9 cellular contexts compared by ENCODE assay signal in the genomic region with DNA sequence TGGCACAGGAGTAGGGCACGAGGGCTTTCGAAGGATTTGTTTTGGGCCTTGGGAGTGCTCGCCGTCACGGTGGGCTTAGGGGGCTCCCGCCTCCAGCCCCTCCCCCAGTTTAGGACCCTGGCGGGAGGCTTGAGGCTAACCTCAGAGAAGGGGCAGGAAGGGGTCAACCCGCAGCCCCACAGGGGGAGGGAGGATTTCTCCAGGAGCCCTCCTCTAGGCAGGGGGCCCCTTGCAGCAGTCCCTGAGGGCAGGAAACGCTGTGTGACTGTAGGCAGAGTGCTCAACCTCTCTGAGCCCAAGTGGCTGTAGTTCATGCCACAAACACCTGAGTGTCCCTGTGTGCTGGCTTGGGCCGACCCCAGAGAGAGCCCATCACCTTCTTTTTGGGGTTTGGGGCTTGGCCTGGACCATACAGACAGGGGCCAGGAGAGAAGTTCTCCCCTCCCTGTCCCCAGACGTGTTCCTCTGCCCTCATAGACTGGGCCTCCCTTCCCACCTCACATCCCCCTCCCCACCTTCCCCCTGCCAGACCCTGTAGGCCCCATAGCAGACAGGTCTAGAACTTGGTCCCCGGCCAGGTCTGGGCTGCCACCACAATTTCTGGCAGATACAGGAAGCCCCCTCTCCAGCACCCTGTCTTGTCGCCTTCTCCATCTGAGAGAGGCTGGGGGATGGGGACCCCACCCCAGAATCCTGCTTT. TPM values are rescaled to one million over a fixed set of nuclear protein-coding genes. Genes with fewer than 3 reads are reported as not detected.
DNase-seq lines count a peak whose midpoint lies in the region; ATAC-seq and TF ChIP-seq lines count a peak whose summit lies in the region.
"Had no signal": no experiment of that assay in that cellular context is flagged by ENCODE, and none has a peak within 500 bp of the region (broad histone marks: within the 10 kb centered on the region; RNA-seq: fewer than 3 reads in every experiment).

No MANE protein-coding gene starts in this region.

- WGBS in tibial nerve, 2 donors, result 43 to 51% methylated on average over 13 of the region's 13 CpGs

- H3K4me3 Mint-ChIP-seq in activated naive CD4-positive, alpha-beta T cell treated with anti-CD3 and anti-CD28 coated beads for 36 hours, result peak overlapping the region; percentile 21
- H3K4me3 Mint-ChIP-seq in activated T-cell treated with anti-CD3 and anti-CD28 coated beads, Interleukin-2, amount 50 U/mL, for 72 hours, result peak overlapping the region; percentile 25 to 65

- no peak overlapping the region for H3K27ac Mint-ChIP-seq in activated naive CD4-positive, alpha-beta T cell treated with anti-CD3 and anti-CD28 coated beads for 36 hours
- no peak overlapping the region for H3K27ac Mint-ChIP-seq in activated T-cell treated with anti-CD3 and anti-CD28 coated beads, Interleukin-2, amount 50 U/mL, for 72 hours

- no peaks in the 10 kb centered on the region for H3K9me3 ChIP-seq in left lung
- no peaks in the 10 kb centered on the region for H3K9me3 ChIP-seq in tibial nerve

- CTCF ChIA-PET in activated naive CD4-positive, alpha-beta T cell treated with anti-CD3 and anti-CD28 coated beads for 36 hours (lab: Charles Lee), result interaction anchor here (0.6 kb wide), 1 partner anchor 745 kb away, joined by 3 read pairs; no protein-coding TSS in a partner anchor

- peaks cover 15 to 49% of the 10 kb centered on the region in 2 donors for H3K4me1 ChIP-seq in left lung
- peaks cover 0 to 77% (median 41%) of the 10 kb centered on the region in 4 donors for H3K4me1 ChIP-seq in tibial nerve

- H3K27me3 ChIP-seq in left lung, result peaks cover 0 to 37% of the 10 kb centered on the region in 2 donors
- H3K27me3 ChIP-seq in tibial nerve, result no peaks in the 10 kb centered on the region

- H3K27ac ChIP-seq in left lung (peak overlapping the region; percentile 48 to 70), tibial nerve (peak overlapping the region; percentile 26 to 95 (median 86))

- intact Hi-C loops in activated naive CD4-positive, alpha-beta T cell treated with anti-CD3 and anti-CD28 coated beads for 36 hours (cut with micrococcal nuclease), result no loop called here
- intact Hi-C loops in left lung (cut with DNase I), result no loop called here

- ATAC-seq in activated T-cell treated with anti-CD3 and anti-CD28 coated beads, Interleukin-2, amount 50 U/mL, for 72 hours (replicated peaks in 1 of 2), result no peak
- ATAC-seq in left lung (no peak), GM21360 (IDR thresholded peaks at IDR 0.05; ENCODE audit: unreplicated experiment) (no peak)

- H3K4me1 Mint-ChIP-seq in activated naive CD4-positive, alpha-beta T cell treated with anti-CD3 and anti-CD28 coated beads for 36 hours (ENCODE audit: low read depth), result peaks cover 23% of the 10 kb centered on the region
- H3K4me1 Mint-ChIP-seq in activated T-cell treated with anti-CD3 and anti-CD28 coated beads, Interleukin-2, amount 50 U/mL, for 72 hours (ENCODE audit: low read depth), result peaks cover 19% of the 10 kb centered on the region

- H3K36me3 Mint-ChIP-seq in activated naive CD4-positive, alpha-beta T cell treated with anti-CD3 and anti-CD28 coated beads for 36 hours (ENCODE audit: low read depth), result peaks cover 2% of the 10 kb centered on the region
- peaks cover 0 to 2% of the 10 kb centered on the region in 2 donors for H3K36me3 Mint-ChIP-seq in activated T-cell treated with anti-CD3 and anti-CD28 coated beads, Interleukin-2, amount 50 U/mL, for 72 hours (ENCODE audit: insufficient read depth in 2 of 2)

- no peaks in the 10 kb centered on the region for H3K27me3 Mint-ChIP-seq in activated naive CD4-positive, alpha-beta T cell treated with anti-CD3 and anti-CD28 coated beads for 36 hours (ENCODE audit: low read depth)
- no peaks in the 10 kb centered on the region for H3K27me3 Mint-ChIP-seq in activated T-cell treated with anti-CD3 and anti-CD28 coated beads, Interleukin-2, amount 50 U/mL, for 72 hours (ENCODE audit: low read depth)

- TF ChIP-seq POLR2A in tibial nerve (IDR thresholded peaks at IDR 0.05), result no peak

- H3K36me3 ChIP-seq in left lung (peaks cover 0 to 9% of the 10 kb centered on the region in 2 donors), tibial nerve (peaks cover 0 to 36% (median 0%) of the 10 kb centered on the region in 3 donors)

- H3K4me3 ChIP-seq in left lung (no peak overlapping the region), tibial nerve (peak overlapping the region in 2 of 4 donors; percentile 50 to 52)

- TF ChIP-seq CTCF in left lung (IDR thresholded peaks at IDR 0.05) (no peak), tibial nerve (IDR thresholded peaks at IDR 0.05) (no peak)

- TF ChIP-seq EP300 in tibial nerve (IDR thresholded peaks at IDR 0.05), result no peak

- H3K9me3 Mint-ChIP-seq in activated naive CD4-positive, alpha-beta T cell treated with anti-CD3 and anti-CD28 coated beads for 36 hours, result no peaks in the 10 kb centered on the region
- no peaks in the 10 kb centered on the region for H3K9me3 Mint-ChIP-seq in activated T-cell treated with anti-CD3 and anti-CD28 coated beads, Interleukin-2, amount 50 U/mL, for 72 hours

- DNase-seq in activated naive CD4-positive, alpha-beta T cell treated with anti-CD3 and anti-CD28 coated beads for 36 hours, result no peak
- DNase-seq in activated naive CD4-positive, alpha-beta T cell (lab: John Stamatoyannopoulos, UW), result no peak
- DNase-seq in activated T-cell treated with anti-CD3 and anti-CD28 coated beads, Interleukin-2, amount 50 U/mL, for 72 hours, result no peak
- DNase-seq in left lung, result no peak
- no peak for DNase-seq in tibial nerve (ENCODE audit: low spot score in 2 of 2)
- DNase-seq in mesenteric fat pad (ENCODE audit: low spot score), result no peak
- no peak for DNase-seq in NOMO-1 treated with dmso at 0.1 percent for 144 hours (lab: John Stamatoyannopoulos, UW; ENCODE audit: unreplicated experiment)

RNA-seq across cellular contexts. Expression of gene ISYNA1, which starts 8.1 kb away (rescaled TPM):
- 10 to 100 TPM; 12.3 to 14.3 TPM for total RNA-seq in activated naive CD4-positive, alpha-beta T cell treated with anti-CD3 and anti-CD28 coated beads for 36 hours
- total RNA-seq in activated T-cell treated with anti-CD3 and anti-CD28 coated beads, Interleukin-2, amount 50 U/mL, for 72 hours, result 10 to 100 TPM; 20.5 to 24.8 TPM
- 10 to 100 TPM; 22.8 to 43.9 TPM for total RNA-seq in left lung
- total RNA-seq in tibial nerve, result 10 to 100 TPM; 43.5 to 82.2 (median 52.4) TPM
- total RNA-seq in mesenteric fat pad, result 18.3 TPM

RNA-seq across cellular contexts. Expression of gene SSBP4, which starts 10.7 kb away (rescaled TPM):
- 10 to 100 TPM; 62.6 to 71.4 TPM for total RNA-seq in activated naive CD4-positive, alpha-beta T cell treated with anti-CD3 and anti-CD28 coated beads for 36 hours
- total RNA-seq in activated T-cell treated with anti-CD3 and anti-CD28 coated beads, Interleukin-2, amount 50 U/mL, for 72 hours, result 10 to 100 TPM; 46.8 to 48.1 TPM
- 10 to 100 TPM; 49.8 to 79.9 TPM for total RNA-seq in left lung
- total RNA-seq in tibial nerve, result 100 to 1,000 TPM in 1 of 4 donors, 10 to 100 TPM in 3; 67.4 to 172 (median 84.2) TPM
- total RNA-seq in mesenteric fat pad, result 63.3 TPM

RNA-seq across cellular contexts. Expression of gene LRRC25, which starts 32.4 kb away (rescaled TPM):
- total RNA-seq in activated naive CD4-positive, alpha-beta T cell treated with anti-CD3 and anti-CD28 coated beads for 36 hours, result not detected
- not detected for total RNA-seq in activated T-cell treated with anti-CD3 and anti-CD28 coated beads, Interleukin-2, amount 50 U/mL, for 72 hours
- total RNA-seq in left lung (10 to 100 TPM; 14.4 to 53.7 TPM), tibial nerve (10 to 100 TPM in 2 of 4 donors, 1 to 10 TPM in 2; 9.0 to 13.8 (median 9.8) TPM), mesenteric fat pad (19.3 TPM)
- total RNA-seq: RPMI7951 had no signal

RNA-seq across cellular contexts. Expression of gene GDF15, which starts 43.9 kb away (rescaled TPM):
- under 1 TPM in 1 of 2 experiments, not detected in 1; 0.20 TPM for total RNA-seq in activated naive CD4-positive, alpha-beta T cell treated with anti-CD3 and anti-CD28 coated beads for 36 hours
- total RNA-seq in activated T-cell treated with anti-CD3 and anti-CD28 coated beads, Interleukin-2, amount 50 U/mL, for 72 hours, result under 1 TPM in 1 of 2 donors, not detected in 1; 0.60 TPM
- total RNA-seq in left lung (100 to 1,000 TPM in 1 of 2 donors, 10 to 100 TPM in 1; 99.0 to 180 TPM), tibial nerve (10 to 100 TPM in 2 of 4 donors, 1 to 10 TPM in 2; 4.2 to 31.0 (median 13.2) TPM), mesenteric fat pad (5.9 TPM)

Comparison
In these comparisons a context has a peak if more than half of its experiments do, and no peak if none do; other contexts are left out.
1. RNA of gene LRRC25, which starts 32.4 kb away (total RNA-seq): 14.4 to 53.7 TPM in left lung, 19.3 TPM in mesenteric fat pad (single experiment) and 9.0 to 13.8 TPM in tibial nerve; not detected in activated naive CD4-positive, alpha-beta T cell treated with anti-CD3 and anti-CD28 coated beads for 36 hours and not detected in activated T-cell treated with anti-CD3 and anti-CD28 coated beads, Interleukin-2, amount 50 U/mL, for 72 hours; every median in the first group is over 4 times any median in the second.